In the genomic region with DNA sequence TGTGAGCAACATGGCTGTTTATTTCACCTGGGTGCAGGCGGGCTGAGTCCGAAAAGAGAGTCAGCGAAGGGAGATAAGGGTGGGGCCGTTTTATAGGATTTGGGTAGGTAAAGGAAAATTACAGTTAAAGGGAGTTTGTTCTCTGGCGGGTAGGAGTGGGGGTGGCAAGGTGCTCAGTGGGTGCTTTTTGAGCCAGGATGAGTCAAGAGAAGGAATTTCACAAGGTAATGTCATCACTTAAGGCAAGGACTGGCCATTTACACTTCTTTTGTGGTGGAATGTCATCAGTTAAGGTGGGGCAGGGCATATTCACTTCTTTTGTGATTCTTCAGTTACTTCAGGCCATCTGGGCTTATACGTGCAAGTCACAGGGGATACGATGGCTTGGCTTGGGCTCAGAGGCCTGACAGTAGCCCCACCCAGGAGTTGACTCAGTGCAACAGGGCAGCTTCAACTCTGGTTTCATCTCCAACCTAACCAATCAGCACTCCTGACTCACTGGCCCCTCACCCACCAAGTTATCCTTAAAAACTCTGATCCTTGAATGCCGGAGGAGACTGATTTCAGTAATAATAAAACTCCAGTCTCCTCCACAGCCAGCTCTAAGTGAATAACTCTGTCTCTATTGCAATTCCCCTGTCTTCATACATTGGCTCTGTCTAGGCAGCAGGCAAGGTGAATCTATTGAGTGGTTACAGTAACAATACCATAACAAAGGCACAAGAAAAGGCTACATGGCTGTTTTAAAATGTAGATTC, we compare ENCODE assay signal across 1 cellular context.
TF ChIP-seq lines count a peak whose summit lies in the region.

No MANE protein-coding gene starts in this region.

TF ChIP-seq in H1, 55 proteins besides CTCF, POLR2A, EP300 and RAD21:
- TF ChIP-seq, protein P1, sequence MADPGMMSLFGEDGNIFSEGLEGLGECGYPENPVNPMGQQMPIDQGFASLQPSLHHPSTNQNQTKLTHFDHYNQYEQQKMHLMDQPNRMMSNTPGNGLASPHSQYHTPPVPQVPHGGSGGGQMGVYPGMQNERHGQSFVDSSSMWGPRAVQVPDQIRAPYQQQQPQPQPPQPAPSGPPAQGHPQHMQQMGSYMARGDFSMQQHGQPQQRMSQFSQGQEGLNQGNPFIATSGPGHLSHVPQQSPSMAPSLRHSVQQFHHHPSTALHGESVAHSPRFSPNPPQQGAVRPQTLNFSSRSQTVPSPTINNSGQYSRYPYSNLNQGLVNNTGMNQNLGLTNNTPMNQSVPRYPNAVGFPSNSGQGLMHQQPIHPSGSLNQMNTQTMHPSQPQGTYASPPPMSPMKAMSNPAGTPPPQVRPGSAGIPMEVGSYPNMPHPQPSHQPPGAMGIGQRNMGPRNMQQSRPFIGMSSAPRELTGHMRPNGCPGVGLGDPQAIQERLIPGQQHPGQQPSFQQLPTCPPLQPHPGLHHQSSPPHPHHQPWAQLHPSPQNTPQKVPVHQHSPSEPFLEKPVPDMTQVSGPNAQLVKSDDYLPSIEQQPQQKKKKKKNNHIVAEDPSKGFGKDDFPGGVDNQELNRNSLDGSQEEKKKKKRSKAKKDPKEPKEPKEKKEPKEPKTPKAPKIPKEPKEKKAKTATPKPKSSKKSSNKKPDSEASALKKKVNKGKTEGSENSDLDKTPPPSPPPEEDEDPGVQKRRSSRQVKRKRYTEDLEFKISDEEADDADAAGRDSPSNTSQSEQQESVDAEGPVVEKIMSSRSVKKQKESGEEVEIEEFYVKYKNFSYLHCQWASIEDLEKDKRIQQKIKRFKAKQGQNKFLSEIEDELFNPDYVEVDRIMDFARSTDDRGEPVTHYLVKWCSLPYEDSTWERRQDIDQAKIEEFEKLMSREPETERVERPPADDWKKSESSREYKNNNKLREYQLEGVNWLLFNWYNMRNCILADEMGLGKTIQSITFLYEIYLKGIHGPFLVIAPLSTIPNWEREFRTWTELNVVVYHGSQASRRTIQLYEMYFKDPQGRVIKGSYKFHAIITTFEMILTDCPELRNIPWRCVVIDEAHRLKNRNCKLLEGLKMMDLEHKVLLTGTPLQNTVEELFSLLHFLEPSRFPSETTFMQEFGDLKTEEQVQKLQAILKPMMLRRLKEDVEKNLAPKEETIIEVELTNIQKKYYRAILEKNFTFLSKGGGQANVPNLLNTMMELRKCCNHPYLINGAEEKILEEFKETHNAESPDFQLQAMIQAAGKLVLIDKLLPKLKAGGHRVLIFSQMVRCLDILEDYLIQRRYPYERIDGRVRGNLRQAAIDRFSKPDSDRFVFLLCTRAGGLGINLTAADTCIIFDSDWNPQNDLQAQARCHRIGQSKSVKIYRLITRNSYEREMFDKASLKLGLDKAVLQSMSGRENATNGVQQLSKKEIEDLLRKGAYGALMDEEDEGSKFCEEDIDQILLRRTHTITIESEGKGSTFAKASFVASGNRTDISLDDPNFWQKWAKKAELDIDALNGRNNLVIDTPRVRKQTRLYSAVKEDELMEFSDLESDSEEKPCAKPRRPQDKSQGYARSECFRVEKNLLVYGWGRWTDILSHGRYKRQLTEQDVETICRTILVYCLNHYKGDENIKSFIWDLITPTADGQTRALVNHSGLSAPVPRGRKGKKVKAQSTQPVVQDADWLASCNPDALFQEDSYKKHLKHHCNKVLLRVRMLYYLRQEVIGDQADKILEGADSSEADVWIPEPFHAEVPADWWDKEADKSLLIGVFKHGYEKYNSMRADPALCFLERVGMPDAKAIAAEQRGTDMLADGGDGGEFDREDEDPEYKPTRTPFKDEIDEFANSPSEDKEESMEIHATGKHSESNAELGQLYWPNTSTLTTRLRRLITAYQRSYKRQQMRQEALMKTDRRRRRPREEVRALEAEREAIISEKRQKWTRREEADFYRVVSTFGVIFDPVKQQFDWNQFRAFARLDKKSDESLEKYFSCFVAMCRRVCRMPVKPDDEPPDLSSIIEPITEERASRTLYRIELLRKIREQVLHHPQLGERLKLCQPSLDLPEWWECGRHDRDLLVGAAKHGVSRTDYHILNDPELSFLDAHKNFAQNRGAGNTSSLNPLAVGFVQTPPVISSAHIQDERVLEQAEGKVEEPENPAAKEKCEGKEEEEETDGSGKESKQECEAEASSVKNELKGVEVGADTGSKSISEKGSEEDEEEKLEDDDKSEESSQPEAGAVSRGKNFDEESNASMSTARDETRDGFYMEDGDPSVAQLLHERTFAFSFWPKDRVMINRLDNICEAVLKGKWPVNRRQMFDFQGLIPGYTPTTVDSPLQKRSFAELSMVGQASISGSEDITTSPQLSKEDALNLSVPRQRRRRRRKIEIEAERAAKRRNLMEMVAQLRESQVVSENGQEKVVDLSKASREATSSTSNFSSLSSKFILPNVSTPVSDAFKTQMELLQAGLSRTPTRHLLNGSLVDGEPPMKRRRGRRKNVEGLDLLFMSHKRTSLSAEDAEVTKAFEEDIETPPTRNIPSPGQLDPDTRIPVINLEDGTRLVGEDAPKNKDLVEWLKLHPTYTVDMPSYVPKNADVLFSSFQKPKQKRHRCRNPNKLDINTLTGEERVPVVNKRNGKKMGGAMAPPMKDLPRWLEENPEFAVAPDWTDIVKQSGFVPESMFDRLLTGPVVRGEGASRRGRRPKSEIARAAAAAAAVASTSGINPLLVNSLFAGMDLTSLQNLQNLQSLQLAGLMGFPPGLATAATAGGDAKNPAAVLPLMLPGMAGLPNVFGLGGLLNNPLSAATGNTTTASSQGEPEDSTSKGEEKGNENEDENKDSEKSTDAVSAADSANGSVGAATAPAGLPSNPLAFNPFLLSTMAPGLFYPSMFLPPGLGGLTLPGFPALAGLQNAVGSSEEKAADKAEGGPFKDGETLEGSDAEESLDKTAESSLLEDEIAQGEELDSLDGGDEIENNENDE (IDR thresholded peaks at IDR 0.05; ENCODE audit: insufficient replicate concordance, low read length) = peak; percentile 82
- peak; percentile 79 to 80; a peak in 2 of 4 replicates for TF ChIP-seq SIN3A (conservative IDR thresholded peaks at IDR 0.05 in 1 of 2, IDR thresholded peaks at IDR 0.05 in 1 of 2; ENCODE audit: low read depth in 1 of 2, low read length in 2 of 2)
- 0 out of 2 replicates have a peak, but pooled peaks have one; percentile 19 for TF ChIP-seq PHF8 (conservative IDR thresholded peaks at IDR 0.05; ENCODE audit: low read depth, low read length)
- 0 out of 2 replicates have a peak, but pooled peaks have one; percentile 31 for TF ChIP-seq SP1 (IDR thresholded peaks at IDR 0.05; ENCODE audit: low read depth, low read length)
- peak; percentile 67; the same call in 1 of the 2 replicates for TF ChIP-seq POLR2AphosphoS5 (IDR thresholded peaks at IDR 0.05; ENCODE audit: low read depth, low read length)
- TF ChIP-seq TAF1 (IDR thresholded peaks at IDR 0.05; ENCODE audit: low read depth, low read length) = peak; percentile 63; the same call in 1 of the 2 replicates
- TF ChIP-seq TBP (IDR thresholded peaks at IDR 0.05; ENCODE audit: low read depth, low read length) = peak; percentile 74; the same call in 1 of the 2 replicates
- TF ChIP-seq TAF7 (optimal IDR thresholded peaks at IDR 0.05; ENCODE audit: borderline replicate concordance, low read depth, low read length) = peak; percentile 45
- 0 out of 2 replicates have a peak, but pooled peaks have one; percentile 27 for TF ChIP-seq CHD2 (IDR thresholded peaks at IDR 0.05; ENCODE audit: low read length)
